1 cellular context compared by ENCODE assay signal in the genomic region with DNA sequence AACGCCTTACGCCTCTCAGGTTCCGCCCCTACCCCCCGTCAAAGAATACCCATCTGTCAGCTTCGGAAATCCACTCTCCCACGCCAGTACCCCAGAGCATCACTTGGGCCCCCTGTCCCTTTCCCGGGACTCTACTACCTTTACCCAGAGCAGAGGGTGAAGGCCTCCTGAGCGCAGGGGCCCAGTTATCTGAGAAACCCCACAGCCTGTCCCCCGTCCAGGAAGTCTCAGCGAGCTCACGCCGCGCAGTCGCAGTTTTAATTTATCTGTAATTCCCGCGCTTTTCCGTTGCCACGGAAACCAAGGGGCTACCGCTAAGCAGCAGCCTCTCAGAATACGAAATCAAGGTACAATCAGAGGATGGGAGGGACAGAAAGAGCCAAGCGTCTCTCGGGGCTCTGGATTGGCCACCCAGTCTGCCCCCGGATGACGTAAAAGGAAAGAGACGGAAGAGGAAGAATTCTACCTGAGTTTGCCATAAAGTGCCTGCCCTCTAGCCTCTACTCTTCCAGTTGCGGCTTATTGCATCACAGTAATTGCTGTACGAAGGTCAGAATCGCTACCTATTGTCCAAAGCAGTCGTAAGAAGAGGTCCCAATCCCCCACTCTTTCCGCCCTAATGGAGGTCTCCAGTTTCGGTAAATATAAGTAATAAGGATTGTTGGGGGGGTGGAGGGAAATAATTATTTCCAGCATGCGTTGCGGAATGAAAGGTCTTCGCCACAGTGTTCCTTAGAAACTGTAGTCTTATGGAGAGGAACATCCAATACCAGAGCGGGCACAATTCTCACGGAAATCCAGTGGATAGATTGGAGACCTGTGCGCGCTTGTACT.
TF ChIP-seq lines count a peak whose summit lies in the region.

A gene (minus strand): TSS at position 232 of the 834 bp plus-strand sequence. CDS start 1,268 bp downstream, outside the sequence.

TF ChIP-seq in HepG2, 621 proteins besides CTCF, POLR2A, EP300 and RAD21 (continued from another document and continues in another):
- TF ChIP-seq, protein P1, sequence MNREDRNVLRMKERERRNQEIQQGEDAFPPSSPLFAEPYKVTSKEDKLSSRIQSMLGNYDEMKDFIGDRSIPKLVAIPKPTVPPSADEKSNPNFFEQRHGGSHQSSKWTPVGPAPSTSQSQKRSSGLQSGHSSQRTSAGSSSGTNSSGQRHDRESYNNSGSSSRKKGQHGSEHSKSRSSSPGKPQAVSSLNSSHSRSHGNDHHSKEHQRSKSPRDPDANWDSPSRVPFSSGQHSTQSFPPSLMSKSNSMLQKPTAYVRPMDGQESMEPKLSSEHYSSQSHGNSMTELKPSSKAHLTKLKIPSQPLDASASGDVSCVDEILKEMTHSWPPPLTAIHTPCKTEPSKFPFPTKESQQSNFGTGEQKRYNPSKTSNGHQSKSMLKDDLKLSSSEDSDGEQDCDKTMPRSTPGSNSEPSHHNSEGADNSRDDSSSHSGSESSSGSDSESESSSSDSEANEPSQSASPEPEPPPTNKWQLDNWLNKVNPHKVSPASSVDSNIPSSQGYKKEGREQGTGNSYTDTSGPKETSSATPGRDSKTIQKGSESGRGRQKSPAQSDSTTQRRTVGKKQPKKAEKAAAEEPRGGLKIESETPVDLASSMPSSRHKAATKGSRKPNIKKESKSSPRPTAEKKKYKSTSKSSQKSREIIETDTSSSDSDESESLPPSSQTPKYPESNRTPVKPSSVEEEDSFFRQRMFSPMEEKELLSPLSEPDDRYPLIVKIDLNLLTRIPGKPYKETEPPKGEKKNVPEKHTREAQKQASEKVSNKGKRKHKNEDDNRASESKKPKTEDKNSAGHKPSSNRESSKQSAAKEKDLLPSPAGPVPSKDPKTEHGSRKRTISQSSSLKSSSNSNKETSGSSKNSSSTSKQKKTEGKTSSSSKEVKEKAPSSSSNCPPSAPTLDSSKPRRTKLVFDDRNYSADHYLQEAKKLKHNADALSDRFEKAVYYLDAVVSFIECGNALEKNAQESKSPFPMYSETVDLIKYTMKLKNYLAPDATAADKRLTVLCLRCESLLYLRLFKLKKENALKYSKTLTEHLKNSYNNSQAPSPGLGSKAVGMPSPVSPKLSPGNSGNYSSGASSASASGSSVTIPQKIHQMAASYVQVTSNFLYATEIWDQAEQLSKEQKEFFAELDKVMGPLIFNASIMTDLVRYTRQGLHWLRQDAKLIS (CRISPR knock-in tag; IDR thresholded peaks at IDR 0.05) = no peak
- TF ChIP-seq, protein P2, sequence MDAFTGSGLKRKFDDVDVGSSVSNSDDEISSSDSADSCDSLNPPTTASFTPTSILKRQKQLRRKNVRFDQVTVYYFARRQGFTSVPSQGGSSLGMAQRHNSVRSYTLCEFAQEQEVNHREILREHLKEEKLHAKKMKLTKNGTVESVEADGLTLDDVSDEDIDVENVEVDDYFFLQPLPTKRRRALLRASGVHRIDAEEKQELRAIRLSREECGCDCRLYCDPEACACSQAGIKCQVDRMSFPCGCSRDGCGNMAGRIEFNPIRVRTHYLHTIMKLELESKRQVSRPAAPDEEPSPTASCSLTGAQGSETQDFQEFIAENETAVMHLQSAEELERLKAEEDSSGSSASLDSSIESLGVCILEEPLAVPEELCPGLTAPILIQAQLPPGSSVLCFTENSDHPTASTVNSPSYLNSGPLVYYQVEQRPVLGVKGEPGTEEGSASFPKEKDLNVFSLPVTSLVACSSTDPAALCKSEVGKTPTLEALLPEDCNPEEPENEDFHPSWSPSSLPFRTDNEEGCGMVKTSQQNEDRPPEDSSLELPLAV (CRISPR knock-in tag; conservative IDR thresholded peaks at IDR 0.05; ENCODE audit: low read depth) = no peak
- TF ChIP-seq JARID2 (CRISPR knock-in tag; IDR thresholded peaks at IDR 0.05; ENCODE audit: insufficient replicate concordance) = no peak
- 0 out of 2 replicates have a peak, but pooled peaks have one; percentile 40 for TF ChIP-seq ZNF629 (CRISPR knock-in tag; conservative IDR thresholded peaks at IDR 0.05)
- TF ChIP-seq, protein P3, sequence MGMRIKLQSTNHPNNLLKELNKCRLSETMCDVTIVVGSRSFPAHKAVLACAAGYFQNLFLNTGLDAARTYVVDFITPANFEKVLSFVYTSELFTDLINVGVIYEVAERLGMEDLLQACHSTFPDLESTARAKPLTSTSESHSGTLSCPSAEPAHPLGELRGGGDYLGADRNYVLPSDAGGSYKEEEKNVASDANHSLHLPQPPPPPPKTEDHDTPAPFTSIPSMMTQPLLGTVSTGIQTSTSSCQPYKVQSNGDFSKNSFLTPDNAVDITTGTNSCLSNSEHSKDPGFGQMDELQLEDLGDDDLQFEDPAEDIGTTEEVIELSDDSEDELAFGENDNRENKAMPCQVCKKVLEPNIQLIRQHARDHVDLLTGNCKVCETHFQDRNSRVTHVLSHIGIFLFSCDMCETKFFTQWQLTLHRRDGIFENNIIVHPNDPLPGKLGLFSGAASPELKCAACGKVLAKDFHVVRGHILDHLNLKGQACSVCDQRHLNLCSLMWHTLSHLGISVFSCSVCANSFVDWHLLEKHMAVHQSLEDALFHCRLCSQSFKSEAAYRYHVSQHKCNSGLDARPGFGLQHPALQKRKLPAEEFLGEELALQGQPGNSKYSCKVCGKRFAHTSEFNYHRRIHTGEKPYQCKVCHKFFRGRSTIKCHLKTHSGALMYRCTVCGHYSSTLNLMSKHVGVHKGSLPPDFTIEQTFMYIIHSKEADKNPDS (CRISPR knock-in tag; IDR thresholded peaks at IDR 0.05) = no peak
- TF ChIP-seq ETV5 (CRISPR knock-in tag; IDR thresholded peaks at IDR 0.05; ENCODE audit: borderline replicate concordance) = peak; percentile 46; the same call in 1 of the 2 replicates
- TF ChIP-seq, protein P4, sequence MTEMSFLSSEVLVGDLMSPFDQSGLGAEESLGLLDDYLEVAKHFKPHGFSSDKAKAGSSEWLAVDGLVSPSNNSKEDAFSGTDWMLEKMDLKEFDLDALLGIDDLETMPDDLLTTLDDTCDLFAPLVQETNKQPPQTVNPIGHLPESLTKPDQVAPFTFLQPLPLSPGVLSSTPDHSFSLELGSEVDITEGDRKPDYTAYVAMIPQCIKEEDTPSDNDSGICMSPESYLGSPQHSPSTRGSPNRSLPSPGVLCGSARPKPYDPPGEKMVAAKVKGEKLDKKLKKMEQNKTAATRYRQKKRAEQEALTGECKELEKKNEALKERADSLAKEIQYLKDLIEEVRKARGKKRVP (CRISPR knock-in tag; IDR thresholded peaks at IDR 0.05) = peak; percentile 82 to 99
- no peak for TF ChIP-seq ZSCAN30 (CRISPR knock-in tag; IDR thresholded peaks at IDR 0.05)
- no peak for TF ChIP-seq TBP (CRISPR knock-in tag; IDR thresholded peaks at IDR 0.05)
- TF ChIP-seq, protein P5, sequence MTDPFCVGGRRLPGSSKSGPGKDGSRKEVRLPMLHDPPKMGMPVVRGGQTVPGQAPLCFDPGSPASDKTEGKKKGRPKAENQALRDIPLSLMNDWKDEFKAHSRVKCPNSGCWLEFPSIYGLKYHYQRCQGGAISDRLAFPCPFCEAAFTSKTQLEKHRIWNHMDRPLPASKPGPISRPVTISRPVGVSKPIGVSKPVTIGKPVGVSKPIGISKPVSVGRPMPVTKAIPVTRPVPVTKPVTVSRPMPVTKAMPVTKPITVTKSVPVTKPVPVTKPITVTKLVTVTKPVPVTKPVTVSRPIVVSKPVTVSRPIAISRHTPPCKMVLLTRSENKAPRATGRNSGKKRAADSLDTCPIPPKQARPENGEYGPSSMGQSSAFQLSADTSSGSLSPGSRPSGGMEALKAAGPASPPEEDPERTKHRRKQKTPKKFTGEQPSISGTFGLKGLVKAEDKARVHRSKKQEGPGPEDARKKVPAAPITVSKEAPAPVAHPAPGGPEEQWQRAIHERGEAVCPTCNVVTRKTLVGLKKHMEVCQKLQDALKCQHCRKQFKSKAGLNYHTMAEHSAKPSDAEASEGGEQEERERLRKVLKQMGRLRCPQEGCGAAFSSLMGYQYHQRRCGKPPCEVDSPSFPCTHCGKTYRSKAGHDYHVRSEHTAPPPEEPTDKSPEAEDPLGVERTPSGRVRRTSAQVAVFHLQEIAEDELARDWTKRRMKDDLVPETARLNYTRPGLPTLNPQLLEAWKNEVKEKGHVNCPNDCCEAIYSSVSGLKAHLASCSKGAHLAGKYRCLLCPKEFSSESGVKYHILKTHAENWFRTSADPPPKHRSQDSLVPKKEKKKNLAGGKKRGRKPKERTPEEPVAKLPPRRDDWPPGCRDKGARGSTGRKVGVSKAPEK (CRISPR knock-in tag; IDR thresholded peaks at IDR 0.05; ENCODE audit: borderline replicate concordance) = no peak; the same call in 1 of the 2 replicates
- peak; percentile 71 for TF ChIP-seq MED1 (CRISPR knock-in tag; IDR thresholded peaks at IDR 0.05)
- peak; percentile 49; the same call in 1 of the 2 replicates for TF ChIP-seq FOXJ3 (CRISPR knock-in tag; IDR thresholded peaks at IDR 0.05; ENCODE audit: borderline replicate concordance)
- no peak; the same call in 1 of the 2 replicates for TF ChIP-seq ARHGAP35 (CRISPR knock-in tag; IDR thresholded peaks at IDR 0.05; ENCODE audit: borderline replicate concordance)
- peak; percentile 53 for TF ChIP-seq TEAD3 (CRISPR knock-in tag; optimal IDR thresholded peaks at IDR 0.05; ENCODE audit: borderline replicate concordance)
- peak; percentile 100 for TF ChIP-seq SIN3A (IDR thresholded peaks at IDR 0.05; ENCODE audit: borderline replicate concordance, low read depth, low read length)
- peak; percentile 75 for TF ChIP-seq TAF1 (CRISPR knock-in tag; IDR thresholded peaks at IDR 0.05)
- no peak for TF ChIP-seq MYNN (CRISPR knock-in tag; IDR thresholded peaks at IDR 0.05; ENCODE audit: low read depth)
- 0 out of 2 replicates have a peak, but pooled peaks have one; percentile 48 for TF ChIP-seq CHD2 (IDR thresholded peaks at IDR 0.05; ENCODE audit: low read depth, low read length)
- peak; percentile 97 for TF ChIP-seq PPARG (CRISPR knock-in tag; conservative IDR thresholded peaks at IDR 0.05)
- TF ChIP-seq ZNF564 (CRISPR knock-in tag; IDR thresholded peaks at IDR 0.05) = no peak
- TF ChIP-seq POLR2AphosphoS5 (IDR thresholded peaks at IDR 0.05; ENCODE audit: low read depth, low read length) = peak; percentile 91
- no peak; the same call in 1 of the 2 replicates for TF ChIP-seq SP140L (CRISPR knock-in tag; IDR thresholded peaks at IDR 0.05; ENCODE audit: borderline replicate concordance)
- no peak for TF ChIP-seq CCAR2 (optimal IDR thresholded peaks at IDR 0.05; ENCODE audit: low read depth, low read length)
- TF ChIP-seq ZNF24 (IDR thresholded peaks at IDR 0.05) = 0 out of 2 replicates have a peak, but pooled peaks have one; percentile 32
- TF ChIP-seq, protein P6, sequence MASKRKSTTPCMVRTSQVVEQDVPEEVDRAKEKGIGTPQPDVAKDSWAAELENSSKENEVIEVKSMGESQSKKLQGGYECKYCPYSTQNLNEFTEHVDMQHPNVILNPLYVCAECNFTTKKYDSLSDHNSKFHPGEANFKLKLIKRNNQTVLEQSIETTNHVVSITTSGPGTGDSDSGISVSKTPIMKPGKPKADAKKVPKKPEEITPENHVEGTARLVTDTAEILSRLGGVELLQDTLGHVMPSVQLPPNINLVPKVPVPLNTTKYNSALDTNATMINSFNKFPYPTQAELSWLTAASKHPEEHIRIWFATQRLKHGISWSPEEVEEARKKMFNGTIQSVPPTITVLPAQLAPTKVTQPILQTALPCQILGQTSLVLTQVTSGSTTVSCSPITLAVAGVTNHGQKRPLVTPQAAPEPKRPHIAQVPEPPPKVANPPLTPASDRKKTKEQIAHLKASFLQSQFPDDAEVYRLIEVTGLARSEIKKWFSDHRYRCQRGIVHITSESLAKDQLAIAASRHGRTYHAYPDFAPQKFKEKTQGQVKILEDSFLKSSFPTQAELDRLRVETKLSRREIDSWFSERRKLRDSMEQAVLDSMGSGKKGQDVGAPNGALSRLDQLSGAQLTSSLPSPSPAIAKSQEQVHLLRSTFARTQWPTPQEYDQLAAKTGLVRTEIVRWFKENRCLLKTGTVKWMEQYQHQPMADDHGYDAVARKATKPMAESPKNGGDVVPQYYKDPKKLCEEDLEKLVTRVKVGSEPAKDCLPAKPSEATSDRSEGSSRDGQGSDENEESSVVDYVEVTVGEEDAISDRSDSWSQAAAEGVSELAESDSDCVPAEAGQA (IDR thresholded peaks at IDR 0.05; ENCODE audit: low read depth) = peak; percentile 91
- TF ChIP-seq, protein P6 (CRISPR knock-in tag; IDR thresholded peaks at IDR 0.05; ENCODE audit: borderline replicate concordance) = 0 out of 2 replicates have a peak, but pooled peaks have one; percentile 46
- no peak for TF ChIP-seq MAFG (CRISPR knock-in tag; IDR thresholded peaks at IDR 0.05)
- TF ChIP-seq PHF21A (CRISPR knock-in tag; IDR thresholded peaks at IDR 0.05) = peak; percentile 89
- TF ChIP-seq ISL2 (CRISPR knock-in tag; IDR thresholded peaks at IDR 0.05) = no peak; the same call in 1 of the 2 replicates
- TF ChIP-seq, protein P7, sequence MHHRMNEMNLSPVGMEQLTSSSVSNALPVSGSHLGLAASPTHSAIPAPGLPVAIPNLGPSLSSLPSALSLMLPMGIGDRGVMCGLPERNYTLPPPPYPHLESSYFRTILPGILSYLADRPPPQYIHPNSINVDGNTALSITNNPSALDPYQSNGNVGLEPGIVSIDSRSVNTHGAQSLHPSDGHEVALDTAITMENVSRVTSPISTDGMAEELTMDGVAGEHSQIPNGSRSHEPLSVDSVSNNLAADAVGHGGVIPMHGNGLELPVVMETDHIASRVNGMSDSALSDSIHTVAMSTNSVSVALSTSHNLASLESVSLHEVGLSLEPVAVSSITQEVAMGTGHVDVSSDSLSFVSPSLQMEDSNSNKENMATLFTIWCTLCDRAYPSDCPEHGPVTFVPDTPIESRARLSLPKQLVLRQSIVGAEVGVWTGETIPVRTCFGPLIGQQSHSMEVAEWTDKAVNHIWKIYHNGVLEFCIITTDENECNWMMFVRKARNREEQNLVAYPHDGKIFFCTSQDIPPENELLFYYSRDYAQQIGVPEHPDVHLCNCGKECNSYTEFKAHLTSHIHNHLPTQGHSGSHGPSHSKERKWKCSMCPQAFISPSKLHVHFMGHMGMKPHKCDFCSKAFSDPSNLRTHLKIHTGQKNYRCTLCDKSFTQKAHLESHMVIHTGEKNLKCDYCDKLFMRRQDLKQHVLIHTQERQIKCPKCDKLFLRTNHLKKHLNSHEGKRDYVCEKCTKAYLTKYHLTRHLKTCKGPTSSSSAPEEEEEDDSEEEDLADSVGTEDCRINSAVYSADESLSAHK (CRISPR knock-in tag; IDR thresholded peaks at IDR 0.05; ENCODE audit: borderline replicate concordance) = no peak
- peak; percentile 51 for TF ChIP-seq PHF8 (CRISPR knock-in tag; IDR thresholded peaks at IDR 0.05)
- peak; percentile 85 for TF ChIP-seq TMF1 (CRISPR knock-in tag; IDR thresholded peaks at IDR 0.05; ENCODE audit: low read depth)
- TF ChIP-seq KMT2A (CRISPR knock-in tag; IDR thresholded peaks at IDR 0.05) = peak; percentile 71; the same call in 1 of the 2 replicates
- TF ChIP-seq POLR2AphosphoS2 (IDR thresholded peaks at IDR 0.05; ENCODE audit: low read depth, low read length) = peak; percentile 83
- 0 out of 2 replicates have a peak, but pooled peaks have one; percentile 62 for TF ChIP-seq ZSCAN12 (CRISPR knock-in tag; IDR thresholded peaks at IDR 0.05)
